15 cellular contexts compared by ENCODE assay signal in genomic region chr19:41868989-41869300, GRCh38. TPM values are rescaled to one million over a fixed set of nuclear protein-coding genes. Genes with fewer than 3 reads are reported as not detected.
DNase-seq lines count a peak whose midpoint lies in the region; ATAC-seq and TF ChIP-seq lines count a peak whose summit lies in the region.
"Had no signal": no experiment of that assay in that cellular context is flagged by ENCODE, and none has a peak within 500 bp of the region (broad histone marks: within the 10 kb centered on the region; RNA-seq: fewer than 3 reads in every experiment).

No MANE protein-coding gene starts in this region.

- H3K27me3 Mint-ChIP-seq in CD4-positive, CD25-positive, alpha-beta regulatory T cell, result no peaks in the 10 kb centered on the region
- H3K27me3 Mint-ChIP-seq in HFFc6 (ENCODE audit: insufficient read depth), result peaks cover 33% of the 10 kb centered on the region
- no peaks in the 10 kb centered on the region for H3K27me3 Mint-ChIP-seq in activated CD8-positive, alpha-beta T cell treated with anti-CD3 and anti-CD28 coated beads, Interleukin-2, amount 10 ng/mL, durations not matched to agents 7 days and 5 days (ENCODE audit: low read depth)
- H3K27me3 Mint-ChIP-seq in naive thymus-derived CD4-positive, alpha-beta T cell, result no peaks in the 10 kb centered on the region

- H3K36me3 ChIP-seq in CD4-positive, CD25-positive, alpha-beta regulatory T cell (ENCODE audit: control insufficient read depth, insufficient read depth, low read length), result peaks cover 40% of the 10 kb centered on the region
- peaks cover 14 to 50% (median 20%) of the 10 kb centered on the region in 3 experiments for H3K36me3 ChIP-seq in naive thymus-derived CD4-positive, alpha-beta T cell (ENCODE audit: control insufficient read depth in 2 of 3, insufficient read depth in 3 of 3, low read length in 3 of 3)

- POLR2A ChIA-PET in activated CD8-positive, alpha-beta T cell treated with anti-CD3 and anti-CD28 coated beads, Interleukin-2, amount 10 ng/mL, durations not matched to agents 7 days and 5 days (lab: Charles Lee), result interaction anchor here (1.0 to 11.9 kb wide), 4 partner anchors 9 to 33 kb away, joined by 3 to 192 read pairs (median 8); partner anchors contain the start of genes ARHGEF1 and RPS19
- POLR2A ChIA-PET in naive thymus-derived CD4-positive, alpha-beta T cell (lab: Charles Lee), result interaction anchor here (0.6 to 11.3 kb wide), 3 partner anchors 9 to 75 kb away, joined by 3 to 565 read pairs (median 5); partner anchors contain the start of genes ARHGEF1 and RPS19

- peak overlapping the region in 1 of 4 donors; percentile 58 for H3K4me3 Mint-ChIP-seq in CD4-positive, CD25-positive, alpha-beta regulatory T cell
- H3K4me3 Mint-ChIP-seq in HFFc6, result no peak overlapping the region; the same call in 1 of the 2 replicates
- no peak overlapping the region for H3K4me3 Mint-ChIP-seq in activated CD8-positive, alpha-beta T cell treated with anti-CD3 and anti-CD28 coated beads, Interleukin-2, amount 10 ng/mL, durations not matched to agents 7 days and 5 days
- H3K4me3 Mint-ChIP-seq in naive thymus-derived CD4-positive, alpha-beta T cell, result peak overlapping the region in 1 of 10 donors; percentile 28

- TF ChIP-seq CTCF in HFFc6 (IDR thresholded peaks at IDR 0.05), result no peak

- peak overlapping the region; percentile 85 for H3K27ac ChIP-seq in CD4-positive, CD25-positive, alpha-beta regulatory T cell (ENCODE audit: insufficient read depth, low read length, poor library complexity, severe bottlenecking)
- peak overlapping the region; percentile 52 for H3K27ac ChIP-seq in naive thymus-derived CD4-positive, alpha-beta T cell (ENCODE audit: low read depth, low read length)
- H3K27ac ChIP-seq: psoas muscle had no signal

- peaks cover 0 to 1% (median 0%) of the 10 kb centered on the region in 7 donors for H3K9me3 Mint-ChIP-seq in CD4-positive, CD25-positive, alpha-beta regulatory T cell
- no peaks in the 10 kb centered on the region for H3K9me3 Mint-ChIP-seq in HFFc6
- H3K9me3 Mint-ChIP-seq in activated CD8-positive, alpha-beta T cell treated with anti-CD3 and anti-CD28 coated beads, Interleukin-2, amount 10 ng/mL, durations not matched to agents 7 days and 5 days (ENCODE audit: insufficient read depth), result no peaks in the 10 kb centered on the region
- no peaks in the 10 kb centered on the region for H3K9me3 Mint-ChIP-seq in naive thymus-derived CD4-positive, alpha-beta T cell

- no peak overlapping the region for H3K4me3 ChIP-seq in CD4-positive, CD25-positive, alpha-beta regulatory T cell (ENCODE audit: low read depth, low read length)
- H3K4me3 ChIP-seq in naive thymus-derived CD4-positive, alpha-beta T cell (ENCODE audit: low read length), result no peak overlapping the region
- H3K4me3 ChIP-seq: mucosa of descending colon, psoas muscle had no signal

- H3K27ac Mint-ChIP-seq in CD4-positive, CD25-positive, alpha-beta regulatory T cell, result peak overlapping the region in 1 of 3 donors; percentile 89
- peak overlapping the region; percentile 74; the same call in 1 of the 2 replicates for H3K27ac Mint-ChIP-seq in HFFc6
- H3K27ac Mint-ChIP-seq in activated CD8-positive, alpha-beta T cell treated with anti-CD3 and anti-CD28 coated beads, Interleukin-2, amount 10 ng/mL, durations not matched to agents 7 days and 5 days, result peak overlapping the region; percentile 70
- peak overlapping the region; percentile 26 to 95 (median 83) for H3K27ac Mint-ChIP-seq in naive thymus-derived CD4-positive, alpha-beta T cell

- H3K4me1 ChIP-seq in CD4-positive, CD25-positive, alpha-beta regulatory T cell (ENCODE audit: control insufficient read depth, insufficient read depth, low read length, poor library complexity, severe bottlenecking), result peaks cover 73% of the 10 kb centered on the region
- peaks cover 61 to 69% of the 10 kb centered on the region in 2 donors for H3K4me1 ChIP-seq in naive thymus-derived CD4-positive, alpha-beta T cell (ENCODE audit: control insufficient read depth in 2 of 2, insufficient read depth in 2 of 2, low read length in 2 of 2)

- H3K4me1 Mint-ChIP-seq in CD4-positive, CD25-positive, alpha-beta regulatory T cell, result peaks cover 5 to 78% (median 46%) of the 10 kb centered on the region in 4 donors
- H3K4me1 Mint-ChIP-seq in HFFc6 (ENCODE audit: low read depth), result peaks cover 16% of the 10 kb centered on the region
- H3K4me1 Mint-ChIP-seq in activated CD8-positive, alpha-beta T cell treated with anti-CD3 and anti-CD28 coated beads, Interleukin-2, amount 10 ng/mL, durations not matched to agents 7 days and 5 days (ENCODE audit: low read depth), result peaks cover 92% of the 10 kb centered on the region
- peaks cover 44 to 86% (median 75%) of the 10 kb centered on the region in 7 donors for H3K4me1 Mint-ChIP-seq in naive thymus-derived CD4-positive, alpha-beta T cell

- H3K9me3 ChIP-seq in CD4-positive, CD25-positive, alpha-beta regulatory T cell (ENCODE audit: control insufficient read depth in 2 of 2, low read length in 2 of 2), result no peaks in the 10 kb centered on the region
- no peaks in the 10 kb centered on the region for H3K9me3 ChIP-seq in naive thymus-derived CD4-positive, alpha-beta T cell (ENCODE audit: control insufficient read depth in 2 of 3, low read length in 3 of 3)
- H3K9me3 ChIP-seq: mucosa of descending colon, psoas muscle had no signal

- DNase-seq in CD4-positive, CD25-positive, alpha-beta regulatory T cell, result no peak
- DNase-seq in HFFc6, result no peak
- DNase-seq in activated CD8-positive, alpha-beta T cell treated with anti-CD3 and anti-CD28 coated beads, Interleukin-2, amount 10 ng/mL, durations not matched to agents 7 days and 5 days, result no peak
- DNase-seq in naive thymus-derived CD4-positive, alpha-beta T cell, result no peak
- DNase-seq in NCI-H1105 (lab: John Stamatoyannopoulos, UW), result no peak
- no peak for DNase-seq in AG08395 (ENCODE audit: low spot score)
- no peak for DNase-seq in NCI-H510A (lab: John Stamatoyannopoulos, UW)
- DNase-seq: activated gamma-delta T cell treated with Interleukin-2 at 50 U/mL for 16 hours, mucosa of descending colon, NCI-H226, SHP77 treated with DMSO at 0.1 percent for 48 hours had no signal

- ATAC-seq in CD4-positive, CD25-positive, alpha-beta regulatory T cell (ENCODE audit: low read depth in 2 of 2), result no peak
- no peak for ATAC-seq in activated CD8-positive, alpha-beta T cell treated with anti-CD3 and anti-CD28 coated beads, Interleukin-2, amount 10 ng/mL, durations not matched to agents 7 days and 5 days
- ATAC-seq in naive thymus-derived CD4-positive, alpha-beta T cell, result no peak
- no peak for ATAC-seq in GM19397 (IDR thresholded peaks at IDR 0.05; ENCODE audit: unreplicated experiment)
- ATAC-seq: activated CD4-positive, CD25-positive, alpha-beta regulatory T cell treated with anti-CD3 and anti-CD28 coated beads, Interleukin-2, amount 50 U/mL, for 24 hours; psoas muscle had no signal

- CTCF ChIA-PET in activated CD8-positive, alpha-beta T cell treated with anti-CD3 and anti-CD28 coated beads, Interleukin-2, amount 10 ng/mL, durations not matched to agents 7 days and 5 days (lab: Charles Lee), result interaction anchor here (0.9 to 1.4 kb wide), 4 partner anchors 9 to 83 kb away, joined by 3 to 6 read pairs (median 4); partner anchors contain the start of gene RPS19
- CTCF ChIA-PET in naive thymus-derived CD4-positive, alpha-beta T cell (lab: Charles Lee), result interaction anchor here (1.1 kb wide), 1 partner anchor 74 kb away, joined by 3 read pairs; no protein-coding TSS in a partner anchor

- peaks cover 24% of the 10 kb centered on the region for H3K36me3 Mint-ChIP-seq in CD4-positive, CD25-positive, alpha-beta regulatory T cell
- peaks cover 44% of the 10 kb centered on the region for H3K36me3 Mint-ChIP-seq in HFFc6 (ENCODE audit: low read depth)
- H3K36me3 Mint-ChIP-seq in activated CD8-positive, alpha-beta T cell treated with anti-CD3 and anti-CD28 coated beads, Interleukin-2, amount 10 ng/mL, durations not matched to agents 7 days and 5 days (ENCODE audit: low read depth), result peaks cover 74% of the 10 kb centered on the region
- H3K36me3 Mint-ChIP-seq in naive thymus-derived CD4-positive, alpha-beta T cell, result peaks cover 5 to 37% (median 19%) of the 10 kb centered on the region in 5 donors

- H3K27me3 ChIP-seq in CD4-positive, CD25-positive, alpha-beta regulatory T cell (ENCODE audit: control insufficient read depth, insufficient read depth, low read length), result no peaks in the 10 kb centered on the region
- no peaks in the 10 kb centered on the region for H3K27me3 ChIP-seq in naive thymus-derived CD4-positive, alpha-beta T cell (ENCODE audit: control insufficient read depth in 2 of 2, insufficient read depth in 2 of 2, low read length in 2 of 2)

- intact Hi-C loops in naive thymus-derived CD4-positive, alpha-beta T cell (cut with micrococcal nuclease), result no loop called here

RNA-seq across cellular contexts. Expression of gene CD79A, which starts 8.1 kb away (rescaled TPM):
- total RNA-seq in CD4-positive, CD25-positive, alpha-beta regulatory T cell, result 4.9 TPM
- 10 to 100 TPM; 10.6 to 17.9 (median 16.4) TPM for polyA plus RNA-seq in CD4-positive, CD25-positive, alpha-beta regulatory T cell
- total RNA-seq in HFFc6 (2021; fragmentation: NEBNext Ultra II Directional; extraction: Animal tissue kit (Norgen Biotek cat#: 25700)), result under 1 TPM in 4 of 6 experiments, not detected in 2; 0.23 to 0.62 (median 0.35) TPM
- 10 to 100 TPM; 17.4 to 21.5 TPM for total RNA-seq in activated CD8-positive, alpha-beta T cell treated with anti-CD3 and anti-CD28 coated beads, Interleukin-2, amount 10 ng/mL, durations not matched to agents 7 days and 5 days
- 10 to 100 TPM in 1 of 5 experiments, 1 to 10 TPM in 4; 2.6 to 27.9 (median 2.8) TPM for total RNA-seq in naive thymus-derived CD4-positive, alpha-beta T cell
- 10 to 100 TPM in 1 of 2 donors, 1 to 10 TPM in 1; 9.6 to 16.8 TPM for polyA plus RNA-seq in naive thymus-derived CD4-positive, alpha-beta T cell

RNA-seq across cellular contexts. Expression of gene RPS19, which starts 8.9 kb away (rescaled TPM):
- 2,081 TPM for total RNA-seq in CD4-positive, CD25-positive, alpha-beta regulatory T cell
- 1,000 to 10,000 TPM; 3,595 to 5,716 (median 4,931) TPM for polyA plus RNA-seq in CD4-positive, CD25-positive, alpha-beta regulatory T cell
- total RNA-seq in HFFc6 (2021; fragmentation: NEBNext Ultra II Directional; extraction: Animal tissue kit (Norgen Biotek cat#: 25700)), result 1,000 to 10,000 TPM; 2,312 to 2,495 (median 2,438) TPM
- total RNA-seq in activated CD8-positive, alpha-beta T cell treated with anti-CD3 and anti-CD28 coated beads, Interleukin-2, amount 10 ng/mL, durations not matched to agents 7 days and 5 days, result 1,000 to 10,000 TPM; 3,024 to 3,056 TPM
- total RNA-seq in naive thymus-derived CD4-positive, alpha-beta T cell, result 1,000 to 10,000 TPM; 2,739 to 3,712 (median 3,396) TPM
- polyA plus RNA-seq in naive thymus-derived CD4-positive, alpha-beta T cell, result 1,000 to 10,000 TPM; 6,645 to 7,822 TPM

RNA-seq across cellular contexts. Expression of gene ARHGEF1, which starts 14.0 kb away (rescaled TPM):
- 1,312 TPM for total RNA-seq in CD4-positive, CD25-positive, alpha-beta regulatory T cell
- 100 to 1,000 TPM; 162 to 187 (median 180) TPM for polyA plus RNA-seq in CD4-positive, CD25-positive, alpha-beta regulatory T cell
- 10 to 100 TPM; 63.8 to 73.3 (median 68.2) TPM for total RNA-seq in HFFc6 (2021; fragmentation: NEBNext Ultra II Directional; extraction: Animal tissue kit (Norgen Biotek cat#: 25700))
- total RNA-seq in activated CD8-positive, alpha-beta T cell treated with anti-CD3 and anti-CD28 coated beads, Interleukin-2, amount 10 ng/mL, durations not matched to agents 7 days and 5 days, result 100 to 1,000 TPM; 515 to 537 TPM
- 1,000 to 10,000 TPM in 4 of 5 experiments, 100 to 1,000 TPM in 1; 662 to 1,236 (median 1,141) TPM for total RNA-seq in naive thymus-derived CD4-positive, alpha-beta T cell
- 100 to 1,000 TPM; 184 to 367 TPM for polyA plus RNA-seq in naive thymus-derived CD4-positive, alpha-beta T cell

RNA-seq across cellular contexts. Expression of gene DMRTC2, which starts 24.1 kb away (rescaled TPM):
- total RNA-seq in CD4-positive, CD25-positive, alpha-beta regulatory T cell, result not detected
- not detected for polyA plus RNA-seq in CD4-positive, CD25-positive, alpha-beta regulatory T cell
- not detected for total RNA-seq in HFFc6 (2021; fragmentation: NEBNext Ultra II Directional; extraction: Animal tissue kit (Norgen Biotek cat#: 25700))
- total RNA-seq in activated CD8-positive, alpha-beta T cell treated with anti-CD3 and anti-CD28 coated beads, Interleukin-2, amount 10 ng/mL, durations not matched to agents 7 days and 5 days, result not detected
- under 1 TPM in 1 of 5 experiments, not detected in 4; 0.12 TPM for total RNA-seq in naive thymus-derived CD4-positive, alpha-beta T cell
- not detected for polyA plus RNA-seq in naive thymus-derived CD4-positive, alpha-beta T cell
- total RNA-seq: M059J, mucosa of descending colon, psoas muscle had no signal
- polyA plus RNA-seq: psoas muscle had no signal

RNA-seq across cellular contexts. Expression of gene LYPD4, which starts 24.5 kb away (rescaled TPM):
- not detected for total RNA-seq in CD4-positive, CD25-positive, alpha-beta regulatory T cell
- polyA plus RNA-seq in CD4-positive, CD25-positive, alpha-beta regulatory T cell, result not detected
- total RNA-seq in HFFc6 (2021; fragmentation: NEBNext Ultra II Directional; extraction: Animal tissue kit (Norgen Biotek cat#: 25700)), result not detected
- total RNA-seq in activated CD8-positive, alpha-beta T cell treated with anti-CD3 and anti-CD28 coated beads, Interleukin-2, amount 10 ng/mL, durations not matched to agents 7 days and 5 days, result not detected
- not detected for total RNA-seq in naive thymus-derived CD4-positive, alpha-beta T cell
- not detected for polyA plus RNA-seq in naive thymus-derived CD4-positive, alpha-beta T cell
- total RNA-seq: M059J, mucosa of descending colon, psoas muscle had no signal
- polyA plus RNA-seq: psoas muscle had no signal

Comparison
In these comparisons a context has a peak if more than half of its experiments do, and no peak if none do; other contexts are left out.
1. RNA of gene ARHGEF1, which starts 14.0 kb away (total RNA-seq): 1,312 TPM in CD4-positive, CD25-positive, alpha-beta regulatory T cell (single experiment), 662 to 1,236 TPM in naive thymus-derived CD4-positive, alpha-beta T cell and 515 to 537 TPM in activated CD8-positive, alpha-beta T cell treated with anti-CD3 and anti-CD28 coated beads, Interleukin-2, amount 10 ng/mL, durations not matched to agents 7 days and 5 days; 63.8 to 73.3 TPM in HFFc6; every median in the first group is over 4 times any median in the second.